8 cellular contexts compared by ENCODE assay signal in the genomic region with DNA sequence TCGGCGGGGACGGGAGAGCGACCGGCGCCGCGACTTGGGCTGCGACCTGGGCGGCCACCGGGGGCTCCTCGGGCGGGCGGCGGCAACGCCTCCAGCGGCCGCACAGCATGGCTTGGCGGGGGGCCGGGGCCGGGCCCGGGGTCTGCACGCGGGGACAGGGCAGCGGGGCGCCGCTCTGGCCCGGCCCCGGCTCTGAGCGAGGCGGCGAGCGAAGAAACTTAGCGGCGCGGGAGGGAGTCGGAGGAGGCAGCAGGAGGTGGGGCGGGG. TPM values are rescaled to one million over a fixed set of nuclear protein-coding genes. Genes with fewer than 3 reads are reported as not detected.
DNase-seq lines count a peak whose midpoint lies in the region; ATAC-seq and FAIRE-seq lines count a peak whose summit lies in the region.

A gene with protein sequence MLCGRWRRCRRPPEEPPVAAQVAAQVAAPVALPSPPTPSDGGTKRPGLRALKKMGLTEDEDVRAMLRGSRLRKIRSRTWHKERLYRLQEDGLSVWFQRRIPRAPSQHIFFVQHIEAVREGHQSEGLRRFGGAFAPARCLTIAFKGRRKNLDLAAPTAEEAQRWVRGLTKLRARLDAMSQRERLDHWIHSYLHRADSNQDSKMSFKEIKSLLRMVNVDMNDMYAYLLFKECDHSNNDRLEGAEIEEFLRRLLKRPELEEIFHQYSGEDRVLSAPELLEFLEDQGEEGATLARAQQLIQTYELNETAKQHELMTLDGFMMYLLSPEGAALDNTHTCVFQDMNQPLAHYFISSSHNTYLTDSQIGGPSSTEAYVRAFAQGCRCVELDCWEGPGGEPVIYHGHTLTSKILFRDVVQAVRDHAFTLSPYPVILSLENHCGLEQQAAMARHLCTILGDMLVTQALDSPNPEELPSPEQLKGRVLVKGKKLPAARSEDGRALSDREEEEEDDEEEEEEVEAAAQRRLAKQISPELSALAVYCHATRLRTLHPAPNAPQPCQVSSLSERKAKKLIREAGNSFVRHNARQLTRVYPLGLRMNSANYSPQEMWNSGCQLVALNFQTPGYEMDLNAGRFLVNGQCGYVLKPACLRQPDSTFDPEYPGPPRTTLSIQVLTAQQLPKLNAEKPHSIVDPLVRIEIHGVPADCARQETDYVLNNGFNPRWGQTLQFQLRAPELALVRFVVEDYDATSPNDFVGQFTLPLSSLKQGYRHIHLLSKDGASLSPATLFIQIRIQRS (minus strand): TSS at position 214 of the 267 bp plus-strand sequence. CDS start 105 bp downstream, at position 109.

- no peaks in the 10 kb centered on the region for H3K36me3 ChIP-seq in iPS DF 6.9 (ENCODE audit: control insufficient read depth, insufficient read depth, low read length)
- H3K36me3 ChIP-seq in small intestine (ENCODE audit: control insufficient read depth in 2 of 2, insufficient read depth in 2 of 2, low read length in 2 of 2): no peaks in the 10 kb centered on the region

- H3K27me3 Mint-ChIP-seq in activated CD4-positive, alpha-beta T cell treated with anti-CD3 and anti-CD28 coated beads, Interleukin-2, amount 10 ng/mL, durations not matched to agents 7 days and 5 days: peaks cover 6% of the 10 kb centered on the region
- peaks cover 13% of the 10 kb centered on the region for H3K27me3 Mint-ChIP-seq in activated naive CD8-positive, alpha-beta T cell treated with anti-CD3 and anti-CD28 coated beads, Interleukin-2, amount 10 ng/mL, durations not matched to agents 7 days and 5 days

- H3K4me1 Mint-ChIP-seq in activated CD4-positive, alpha-beta T cell treated with anti-CD3 and anti-CD28 coated beads, Interleukin-2, amount 10 ng/mL, durations not matched to agents 7 days and 5 days: peaks cover 17% of the 10 kb centered on the region
- H3K4me1 Mint-ChIP-seq in activated naive CD8-positive, alpha-beta T cell treated with anti-CD3 and anti-CD28 coated beads, Interleukin-2, amount 10 ng/mL, durations not matched to agents 7 days and 5 days: peaks cover 8% of the 10 kb centered on the region

- H3K27ac ChIP-seq in iPS DF 6.9 (ENCODE audit: low read length) (no peak within 1 kb of the TSS), small intestine (ENCODE audit: low read depth in 1 of 2, low read length in 1 of 2) (peak within 1 kb of the TSS; percentile 80 to 84)

- CTCF ChIA-PET in activated CD4-positive, alpha-beta T cell treated with anti-CD3 and anti-CD28 coated beads, Interleukin-2, amount 10 ng/mL, durations not matched to agents 7 days and 5 days (lab: Charles Lee): interaction anchor here (0.6 to 2.4 kb wide), 7 partner anchors 13 to 95 kb away, joined by 3 to 12 read pairs (median 3); partner anchors contain the start of gene HEXIM1

- H3K9me3 Mint-ChIP-seq in activated CD4-positive, alpha-beta T cell treated with anti-CD3 and anti-CD28 coated beads, Interleukin-2, amount 10 ng/mL, durations not matched to agents 7 days and 5 days: no peaks in the 10 kb centered on the region
- H3K9me3 Mint-ChIP-seq in activated naive CD8-positive, alpha-beta T cell treated with anti-CD3 and anti-CD28 coated beads, Interleukin-2, amount 10 ng/mL, durations not matched to agents 7 days and 5 days: no peaks in the 10 kb centered on the region

- H3K27me3 ChIP-seq in iPS DF 6.9 (ENCODE audit: control insufficient read depth, insufficient read depth, low read length): no peaks in the 10 kb centered on the region
- no peaks in the 10 kb centered on the region for H3K27me3 ChIP-seq in small intestine (ENCODE audit: control insufficient read depth in 2 of 2, insufficient read depth in 2 of 2, low read length in 2 of 2)

- DNase-seq in activated CD4-positive, alpha-beta T cell treated with anti-CD3 and anti-CD28 coated beads, Interleukin-2, amount 10 ng/mL, durations not matched to agents 7 days and 5 days: no peak
- no peak for DNase-seq in activated CD4-positive, alpha-beta T cell treated with anti-CD3 and anti-CD28 coated beads, Interleukin-2, amount 50 U/mL, for 4 hours
- DNase-seq in activated naive CD8-positive, alpha-beta T cell treated with anti-CD3 and anti-CD28 coated beads, Interleukin-2, amount 10 ng/mL, durations not matched to agents 7 days and 5 days: no peak
- DNase-seq in iPS DF 6.9 (ENCODE audit: low read depth, low spot score) (no peak), small intestine (no peak), NCI-H446 treated with DMSO at 0.1 percent for 48 hours (lab: John Stamatoyannopoulos, UW) (no peak), NCI-H526 (lab: John Stamatoyannopoulos, UW) (no peak)
- DNase-seq in effector CD4-positive, alpha-beta T cell: no peak

- H3K9me3 ChIP-seq in iPS DF 6.9 (ENCODE audit: control insufficient read depth, insufficient read depth, low read length) (no peaks in the 10 kb centered on the region), small intestine (ENCODE audit: control insufficient read depth, low read depth) (no peaks in the 10 kb centered on the region)

- H3K4me3 Mint-ChIP-seq in activated CD4-positive, alpha-beta T cell treated with anti-CD3 and anti-CD28 coated beads, Interleukin-2, amount 10 ng/mL, durations not matched to agents 7 days and 5 days: peak within 1 kb of the TSS; percentile 80
- H3K4me3 Mint-ChIP-seq in activated naive CD8-positive, alpha-beta T cell treated with anti-CD3 and anti-CD28 coated beads, Interleukin-2, amount 10 ng/mL, durations not matched to agents 7 days and 5 days: peak within 1 kb of the TSS; percentile 81

- WGBS in iPS DF 6.9 (ENCODE audit: insufficient coverage, insufficient read length): no CpG with 5 or more reads among the region's 38 CpGs
- 0 to 1% (median 0%) methylated on average over 10 to 38 of the region's 38 CpGs for WGBS in small intestine, 3 donors

- POLR2A ChIA-PET in activated CD4-positive, alpha-beta T cell treated with anti-CD3 and anti-CD28 coated beads, Interleukin-2, amount 10 ng/mL, durations not matched to agents 7 days and 5 days (lab: Charles Lee): no interaction called here
- POLR2A ChIA-PET in activated naive CD8-positive, alpha-beta T cell treated with anti-CD3 and anti-CD28 coated beads, Interleukin-2, amount 10 ng/mL, durations not matched to agents 7 days and 5 days (lab: Charles Lee): interaction anchor here (1.6 kb wide), 1 partner anchor 16 kb away, joined by 3 read pairs; the partner anchor contains the start of gene HEXIM1

- H3K4me3 ChIP-seq in iPS DF 6.9 (ENCODE audit: low read length): peak within 1 kb of the TSS; percentile 56; the same call in 1 of the 2 replicates
- H3K4me3 ChIP-seq in small intestine (ENCODE audit: low read depth in 1 of 2, low read length in 2 of 2): peak within 1 kb of the TSS; percentile 77 to 85

- H3K36me3 Mint-ChIP-seq in activated CD4-positive, alpha-beta T cell treated with anti-CD3 and anti-CD28 coated beads, Interleukin-2, amount 10 ng/mL, durations not matched to agents 7 days and 5 days (ENCODE audit: low read depth): no peaks in the 10 kb centered on the region
- no peaks in the 10 kb centered on the region for H3K36me3 Mint-ChIP-seq in activated naive CD8-positive, alpha-beta T cell treated with anti-CD3 and anti-CD28 coated beads, Interleukin-2, amount 10 ng/mL, durations not matched to agents 7 days and 5 days

- no peak for FAIRE-seq in small intestine (lab: Jason Lieb, UNC)

- H3K4me1 ChIP-seq in iPS DF 6.9 (ENCODE audit: control insufficient read depth, insufficient read depth, low read length) (0 out of 2 replicates have a peak, but pooled peaks cover 4% of the 10 kb centered on the region), small intestine (ENCODE audit: control insufficient read depth in 2 of 2, insufficient read depth in 1 of 2, low read depth in 1 of 2, low read length in 1 of 2) (peaks cover 0 to 10% of the 10 kb centered on the region in 2 donors)

- ATAC-seq in activated naive CD8-positive, alpha-beta T cell treated with anti-CD3 and anti-CD28 coated beads, Interleukin-2, amount 10 ng/mL, durations not matched to agents 7 days and 5 days (ENCODE audit: low read depth): peak; percentile 24

- peak within 1 kb of the TSS; percentile 89 for H3K27ac Mint-ChIP-seq in activated CD4-positive, alpha-beta T cell treated with anti-CD3 and anti-CD28 coated beads, Interleukin-2, amount 10 ng/mL, durations not matched to agents 7 days and 5 days
- peak within 1 kb of the TSS; percentile 77 for H3K27ac Mint-ChIP-seq in activated naive CD8-positive, alpha-beta T cell treated with anti-CD3 and anti-CD28 coated beads, Interleukin-2, amount 10 ng/mL, durations not matched to agents 7 days and 5 days

RNA-seq across cellular contexts. Expression of the gene that starts here (rescaled TPM):
- total RNA-seq in activated CD4-positive, alpha-beta T cell treated with anti-CD3 and anti-CD28 coated beads, Interleukin-2, amount 10 ng/mL, durations not matched to agents 7 days and 5 days: 1 to 10 TPM; 3.0 to 4.1 TPM
- total RNA-seq in activated naive CD8-positive, alpha-beta T cell treated with anti-CD3 and anti-CD28 coated beads, Interleukin-2, amount 10 ng/mL, durations not matched to agents 7 days and 5 days: 1 to 10 TPM; 4.2 to 4.9 TPM
- polyA plus RNA-seq in small intestine: 10 to 100 TPM in 2 of 3 donors, 1 to 10 TPM in 1; 7.8 to 11.9 (median 10.5) TPM
